Comparison of ENCODE assay signal across 7 cellular contexts in genomic region chr19:17605761-17606745, GRCh38. TPM values are rescaled to one million over a fixed set of nuclear protein-coding genes. Genes with fewer than 3 reads are reported as not detected.
A peak's percentile ranks its signal among the peaks of the same experiment; 100 is the strongest.
DNase-seq lines count a peak whose midpoint lies in the region; ATAC-seq, FAIRE-seq and TF ChIP-seq lines count a peak whose summit lies in the region.

No MANE protein-coding gene starts in this region.

- peaks cover 31% of the 10 kb centered on the region for H3K27me3 Mint-ChIP-seq in activated CD8-positive, alpha-beta T cell treated with anti-CD3 and anti-CD28 coated beads, Interleukin-2, amount 10 ng/mL, durations not matched to agents 7 days and 5 days (ENCODE audit: low read depth)

- no peaks in the 10 kb centered on the region for H3K9me3 Mint-ChIP-seq in activated CD8-positive, alpha-beta T cell treated with anti-CD3 and anti-CD28 coated beads, Interleukin-2, amount 10 ng/mL, durations not matched to agents 7 days and 5 days (ENCODE audit: insufficient read depth)

- H4K20me1 ChIP-seq in H1 (replicated peaks in 1 of 2; ENCODE audit: control insufficient read depth in 1 of 2, insufficient read depth in 2 of 2, low read length in 2 of 2), result peaks cover 0 to 6% of the 10 kb centered on the region in 2 experiments

- H3K4ac ChIP-seq in H1 (replicated peaks; ENCODE audit: insufficient read length, low read depth, low read length), result peak overlapping the region; percentile 97

- no peak overlapping the region for H2BK12ac ChIP-seq in H1 (ENCODE audit: low read depth, low read length)

- peak overlapping the region; percentile 97 for H3K18ac ChIP-seq in H1 (ENCODE audit: extremely low read depth, low read length)

- H3K4me3 Mint-ChIP-seq in activated CD8-positive, alpha-beta T cell treated with anti-CD3 and anti-CD28 coated beads, Interleukin-2, amount 10 ng/mL, durations not matched to agents 7 days and 5 days, result peak overlapping the region; percentile 58

- H4K5ac ChIP-seq in H1 (ENCODE audit: insufficient read length, low read depth, low read length), result peak overlapping the region; percentile 96

- peaks cover 5% of the 10 kb centered on the region; the same call in 1 of the 2 replicates for H3K23me2 ChIP-seq in H1 (ENCODE audit: low read depth, low read length)

- H2BK20ac ChIP-seq in H1 (ENCODE audit: low read length), result no peak overlapping the region

- peak overlapping the region in 2 of 4 experiments; percentile 65 to 74; a peak in 4 of 7 replicates for H3K9ac ChIP-seq in H1 (replicated peaks in 1 of 4; ENCODE audit: extremely low read depth in 1 of 4, low read depth in 3 of 4, low read length in 3 of 4)

- peak; percentile 51 for TF ChIP-seq POLR2A in GM18505 (IDR thresholded peaks at IDR 0.05; ENCODE audit: borderline replicate concordance, extremely low read depth, insufficient read depth, insufficient read length)
- peak; percentile 68 to 76 for TF ChIP-seq POLR2A in H1 (IDR thresholded peaks at IDR 0.05; ENCODE audit: control extremely low read depth in 1 of 2, low read depth in 2 of 2, low read length in 2 of 2)

- peak overlapping the region; percentile 94 for H4K8ac ChIP-seq in H1 (ENCODE audit: extremely low read depth, insufficient read depth, low read length)

- no peak overlapping the region for H3K14ac ChIP-seq in H1 (ENCODE audit: insufficient read length)

- H3K4me1 Mint-ChIP-seq in activated CD8-positive, alpha-beta T cell treated with anti-CD3 and anti-CD28 coated beads, Interleukin-2, amount 10 ng/mL, durations not matched to agents 7 days and 5 days (ENCODE audit: low read depth), result peaks cover 7% of the 10 kb centered on the region

- TF ChIP-seq CTCF in H1 (IDR thresholded peaks at IDR 0.05; ENCODE audit: control extremely low read depth in 1 of 3, insufficient read depth in 1 of 3, low read depth in 1 of 3, low read length in 3 of 3), result peak; percentile 85 to 90 (median 87)

- H3K27ac Mint-ChIP-seq in activated CD8-positive, alpha-beta T cell treated with anti-CD3 and anti-CD28 coated beads, Interleukin-2, amount 10 ng/mL, durations not matched to agents 7 days and 5 days, result peak overlapping the region; percentile 51

- POLR2A ChIA-PET in activated CD8-positive, alpha-beta T cell treated with anti-CD3 and anti-CD28 coated beads, Interleukin-2, amount 10 ng/mL, durations not matched to agents 7 days and 5 days (lab: Charles Lee), result interaction anchor here (0.5 to 1.4 kb wide), 6 partner anchors 11 to 1768 kb away, joined by 3 to 7 read pairs (median 4); partner anchors contain the start of genes CCDC124, JAK3 and MAP1S
- POLR2A ChIA-PET in H1 (lab: Charles Lee; ENCODE audit: partially characterized antibody), result interaction anchor here (0.6 to 1.7 kb wide), 18 partner anchors 8 to 254 kb away, joined by 3 to 7 read pairs (median 3); partner anchors contain the start of genes PGLS, SLC27A1 and UNC13A

- DNase-seq in NCI-H226 (peak; percentile 85), H1 (ENCODE audit: low read depth in 1 of 2, low spot score in 2 of 2) (peak; percentile 97 to 98)
- peak; percentile 80 for DNase-seq in activated CD8-positive, alpha-beta T cell treated with anti-CD3 and anti-CD28 coated beads, Interleukin-2, amount 10 ng/mL, durations not matched to agents 7 days and 5 days
- peak; percentile 66 to 77 for DNase-seq in stimulated activated CD8-positive, alpha-beta memory T cell treated with anti-CD3 and anti-CD28 coated beads, Interleukin-15, amount 100 ng/mL, for 48 hours (ENCODE audit: low read depth in 2 of 2)

- H2BK5ac ChIP-seq in H1 (ENCODE audit: low read depth, low read length), result peak overlapping the region; percentile 85; the same call in 1 of the 2 replicates

- H2BK120ac ChIP-seq in H1 (replicated peaks; ENCODE audit: low read depth, low read length), result no peak overlapping the region

- H4K91ac ChIP-seq in H1 (replicated peaks; ENCODE audit: insufficient read length, low read length), result peak overlapping the region; percentile 98

- H3K56ac ChIP-seq in H1 (replicated peaks; ENCODE audit: insufficient read length, low read depth, low read length), result peak overlapping the region; percentile 73

- ATAC-seq in GM18505 (IDR thresholded peaks at IDR 0.05; ENCODE audit: unreplicated experiment), result peak; percentile 75
- ATAC-seq in HG03045 (IDR thresholded peaks at IDR 0.05; ENCODE audit: unreplicated experiment), result peak; percentile 63
- ATAC-seq in activated CD8-positive, alpha-beta T cell treated with anti-CD3 and anti-CD28 coated beads, Interleukin-2, amount 10 ng/mL, durations not matched to agents 7 days and 5 days, result peak; percentile 87

- peak; percentile 28 for FAIRE-seq in H1 (lab: Jason Lieb, UNC)

- no peak overlapping the region for H2AK5ac ChIP-seq in H1 (ENCODE audit: low read depth, low read length)

- peak overlapping the region; percentile 8 to 58 (median 46) for H3K4me3 ChIP-seq in H1 (ENCODE audit: extremely low read depth in 1 of 4, insufficient read depth in 2 of 4, low read depth in 3 of 4, low read length in 4 of 4)
- H3K4me3 ChIP-seq in mesodermal cell (ENCODE audit: extremely low read depth, insufficient read depth, low read length, poor library complexity, severe bottlenecking), result peak overlapping the region; percentile 40

- no peaks in the 10 kb centered on the region; a peak in 1 of 7 replicates for H3K27me3 ChIP-seq in H1 (replicated peaks in 1 of 4; ENCODE audit: control insufficient read depth in 3 of 4, extremely low read depth in 1 of 4, insufficient read depth in 3 of 4, low read length in 3 of 4)

- H3K4me1 ChIP-seq in H1 (replicated peaks in 1 of 4; ENCODE audit: control insufficient read depth in 3 of 4, insufficient read depth in 4 of 4, low read length in 3 of 4), result peaks cover 0 to 18% (median 9%) of the 10 kb centered on the region in 4 experiments; a peak in 5 of 7 replicates
- peaks cover 3% of the 10 kb centered on the region for H3K4me1 ChIP-seq in mesodermal cell (ENCODE audit: control insufficient read depth, insufficient read depth, low read length, poor library complexity, severe bottlenecking)

- H3K79me2 ChIP-seq in H1 (ENCODE audit: control insufficient read depth in 1 of 2, insufficient read depth in 2 of 2, low read length in 2 of 2), result no peaks in the 10 kb centered on the region

- H3K36me3 ChIP-seq in H1 (ENCODE audit: control insufficient read depth in 2 of 4, insufficient read depth in 4 of 4, low read length in 3 of 4), result no peaks in the 10 kb centered on the region
- H3K36me3 ChIP-seq in mesodermal cell (ENCODE audit: control insufficient read depth, insufficient read depth, low read length), result no peaks in the 10 kb centered on the region

- no peaks in the 10 kb centered on the region for H3K9me3 ChIP-seq in H1 (ENCODE audit: insufficient read depth in 2 of 2, low read depth in 1 of 2, low read length in 1 of 2)
- no peaks in the 10 kb centered on the region for H3K9me3 ChIP-seq in mesodermal cell (ENCODE audit: control insufficient read depth, low read length)

- WGBS in H1 (ENCODE audit: extremely low coverage in 1 of 2, insufficient coverage in 1 of 2, insufficient read length in 1 of 2, insufficient replicate concordance in 2 of 2, low coverage in 1 of 2, low lambda C conversion rate in 2 of 2, missing lambda C conversion rate in 1 of 2), 2 experiments, result 3% methylated on average over 54 of the region's 94 CpGs; no CpG with 5 or more reads in 1 of the 2 experiments
- 35 to 41% methylated on average over 76 to 84 of the region's 94 CpGs for WGBS in mesodermal cell (ENCODE audit: insufficient coverage in 2 of 2), 2 experiments

- TF ChIP-seq EP300 in H1 (IDR thresholded peaks at IDR 0.05; ENCODE audit: borderline replicate concordance in 1 of 2, low read depth in 2 of 2, low read length in 2 of 2), result no peak

- H3K79me1 ChIP-seq in H1 (ENCODE audit: low read depth, low read length), result no peaks in the 10 kb centered on the region

- no peak overlapping the region for H2AFZ ChIP-seq in H1 (ENCODE audit: low read length)

- H3K27ac ChIP-seq in H1 (ENCODE audit: low read depth, low read length), result peak overlapping the region; percentile 93
- peak overlapping the region; percentile 53 for H3K27ac ChIP-seq in mesodermal cell (ENCODE audit: low read depth, low read length, severe bottlenecking)

- H3K4me2 ChIP-seq in H1 (ENCODE audit: insufficient read depth in 1 of 2, low read depth in 2 of 2, low read length in 2 of 2), result peak overlapping the region; percentile 27 to 75

- H2BK15ac ChIP-seq in H1 (ENCODE audit: low read length), result peak overlapping the region; percentile 92

- no peak overlapping the region for H3K23ac ChIP-seq in H1 (ENCODE audit: insufficient read length)

- TF ChIP-seq RAD21 in H1 (IDR thresholded peaks at IDR 0.05 in 1 of 2, conservative IDR thresholded peaks at IDR 0.05 in 1 of 2; ENCODE audit: low read depth in 2 of 2, low read length in 2 of 2), result peak; percentile 42 to 53; a peak in 3 of 4 replicates

- CTCF ChIA-PET in activated CD8-positive, alpha-beta T cell treated with anti-CD3 and anti-CD28 coated beads, Interleukin-2, amount 10 ng/mL, durations not matched to agents 7 days and 5 days (lab: Charles Lee), result interaction anchor here (0.6 to 3.7 kb wide), 17 partner anchors 11 to 274 kb away, joined by 3 to 23 read pairs (median 3); partner anchors contain the start of genes FCHO1 and RPL18A
- CTCF ChIA-PET in H1 (lab: Charles Lee; ENCODE audit: partially characterized antibody), result interaction anchor here (0.6 to 5.7 kb wide), 31 partner anchors 11 to 356 kb away, joined by 3 to 34 read pairs (median 3); no protein-coding TSS in a partner anchor

- no peaks in the 10 kb centered on the region for H3K36me3 Mint-ChIP-seq in activated CD8-positive, alpha-beta T cell treated with anti-CD3 and anti-CD28 coated beads, Interleukin-2, amount 10 ng/mL, durations not matched to agents 7 days and 5 days (ENCODE audit: low read depth)

TF ChIP-seq in H1, 55 proteins besides CTCF, POLR2A, EP300 and RAD21 (continues in another document):
- peak; percentile 90 for TF ChIP-seq NRF1 (IDR thresholded peaks at IDR 0.05; ENCODE audit: low read depth, low read length)
- peak; percentile 13; the same call in 1 of the 2 replicates for TF ChIP-seq MAFK (IDR thresholded peaks at IDR 0.05; ENCODE audit: low read depth, low read length)
- no peak for TF ChIP-seq SIX5 (IDR thresholded peaks at IDR 0.05; ENCODE audit: low read depth, low read length)
- TF ChIP-seq RXRA (IDR thresholded peaks at IDR 0.05; ENCODE audit: insufficient read depth, low read depth, low read length), result no peak

RNA-seq across cellular contexts. Expression of gene COLGALT1, which starts 50.6 kb away (rescaled TPM):
- 10 to 100 TPM; 74.6 to 75.0 TPM for total RNA-seq in activated CD8-positive, alpha-beta T cell treated with anti-CD3 and anti-CD28 coated beads, Interleukin-2, amount 10 ng/mL, durations not matched to agents 7 days and 5 days
- 40.4 and 44.7 TPM in 2 replicates for total RNA-seq in H1 (2021; fragmentation: NEBNext Ultra II Directional; extraction: Animal tissue kit (Norgen Biotek cat#: 25700))
- 58.1 and 62.8 TPM in 2 replicates for polyA plus RNA-seq in H1 (2011; rRNA removed)
- polyA plus RNA-seq in H1 (2011; cell fraction: cytosol; rRNA removed), result 56.3 TPM
- polyA plus RNA-seq in H1 (2011; cell fraction: nucleus; rRNA removed), result 79.4 TPM
- polyA plus RNA-seq in H1 (2012, experiment 1 of 2), result 41.1 to 44.8 TPM (median 43.8 TPM) in 4 replicates
- 44.9 TPM for polyA plus RNA-seq in H1 (2012, experiment 2 of 2)
- polyA plus RNA-seq in H1 (2013, experiment 1 of 2), result 54.5 TPM
- 59.4 TPM for polyA plus RNA-seq in H1 (2013, experiment 2 of 2)
- 72.7 and 96.7 TPM in 2 replicates for polyA minus RNA-seq in H1 (2011; rRNA and poly(A)+ RNA removed)
- 48.0 TPM for polyA minus RNA-seq in H1 (2011; cell fraction: cytosol; rRNA and poly(A)+ RNA removed)
- 21.6 TPM for polyA minus RNA-seq in H1 (2011; cell fraction: nucleus; rRNA and poly(A)+ RNA removed)
- polyA plus RNA-seq in mesodermal cell (2013, experiment 1 of 2), result 109 TPM
- polyA plus RNA-seq in mesodermal cell (2013, experiment 2 of 2), result 89.5 TPM

Comparison
In these comparisons a context has a peak if more than half of its experiments do, and no peak if none do; other contexts are left out.
1. Peak in every context shown above with its lines: DNase-seq, ATAC-seq, H3K4me3 ChIP-seq and H3K27ac ChIP-seq.